ENCODE assay signal across 17 cellular contexts in genomic region chr15:99967841-99968371, GRCh38.
DNase-seq lines count a peak whose midpoint lies in the region; ATAC-seq and TF ChIP-seq lines count a peak whose summit lies in the region.
"Had no signal": no experiment of that assay in that cellular context is flagged by ENCODE, and none has a peak within 500 bp of the region (broad histone marks: within the 10 kb centered on the region; RNA-seq: fewer than 3 reads in every experiment).

No MANE protein-coding gene starts in this region.

- intact Hi-C loops in prostate gland (cut with DNase I) = no loop called here

- DNase-seq in HPDE6-E6E7 (ENCODE audit: extremely low spot score) (peak; percentile 90), NCI-H2081 treated with DMSO at 0.1 percent for 48 hours (lab: John Stamatoyannopoulos, UW) (peak; percentile 1), cerebellum (ENCODE audit: low spot score) (peak; percentile 10), prostate gland (ENCODE audit: low spot score) (peak; percentile 16)
- DNase-seq: activated gamma-delta T cell; H9; hippocampal formation; stimulated activated naive CD4-positive, alpha-beta T cell treated with Interleukin-2 at 50 U/mL for 16 hours; WERI-Rb-1 had no signal

- no peak for TF ChIP-seq EP300 in gastroesophageal sphincter (IDR thresholded peaks at IDR 0.05)

- H3K36me3 ChIP-seq in prostate gland (no peaks in the 10 kb centered on the region), gastroesophageal sphincter (peaks cover 0 to 3% of the 10 kb centered on the region in 2 donors)
- H3K36me3 ChIP-seq: ascending aorta; BLaER1 treated with 17β-estradiol and CSF1 and Interleukin-3, amounts not matched to agents 10 nM and 100 nM; WERI-Rb-1 had no signal

- ATAC-seq in GM19023 (IDR thresholded peaks at IDR 0.05; ENCODE audit: unreplicated experiment) (no peak), HG03342 (IDR thresholded peaks at IDR 0.05; ENCODE audit: unreplicated experiment) (no peak), gastroesophageal sphincter (no peak)
- ATAC-seq: K562 had no signal

- H3K4me3 ChIP-seq in prostate gland (no peak overlapping the region), gastroesophageal sphincter (no peak overlapping the region)
- H3K4me3 ChIP-seq: ascending aorta; BLaER1 treated with 17β-estradiol and CSF1 and Interleukin-3, amounts not matched to agents 10 nM and 100 nM; K562; SK-N-MC had no signal

- WGBS in prostate gland = 61% methylated on average over 11 of the region's 11 CpGs
- WGBS in gastroesophageal sphincter (ENCODE audit: low coverage in 1 of 2), 2 donors = 71 to 80% methylated on average over 1 to 4 of the region's 11 CpGs

- no peaks in the 10 kb centered on the region for H3K9me3 ChIP-seq in prostate gland
- no peaks in the 10 kb centered on the region for H3K9me3 ChIP-seq in gastroesophageal sphincter
- H3K9me3 ChIP-seq: ascending aorta had no signal

- TF ChIP-seq POLR2A in prostate gland (IDR thresholded peaks at IDR 0.05) (no peak), gastroesophageal sphincter (IDR thresholded peaks at IDR 0.05) (no peak)

- H3K27me3 ChIP-seq in prostate gland (replicated peaks; ENCODE audit: insufficient read depth) = no peaks in the 10 kb centered on the region
- no peaks in the 10 kb centered on the region for H3K27me3 ChIP-seq in gastroesophageal sphincter
- H3K27me3 ChIP-seq: ascending aorta; BLaER1 treated with 17β-estradiol and CSF1 and Interleukin-3, amounts not matched to agents 10 nM and 100 nM had no signal

- TF ChIP-seq CTCF in prostate gland (IDR thresholded peaks at IDR 0.05) (no peak), gastroesophageal sphincter (IDR thresholded peaks at IDR 0.05) (no peak)

- H3K4me1 ChIP-seq in prostate gland (replicated peaks) = no peaks in the 10 kb centered on the region
- H3K4me1 ChIP-seq in gastroesophageal sphincter = peaks cover 0 to 6% (median 0%) of the 10 kb centered on the region in 3 donors
- H3K4me1 ChIP-seq: ascending aorta; BLaER1 treated with 17β-estradiol and CSF1 and Interleukin-3, amounts not matched to agents 10 nM and 100 nM; parathyroid adenoma had no signal

- H3K27ac ChIP-seq in prostate gland (no peak overlapping the region), gastroesophageal sphincter (no peak overlapping the region)
- H3K27ac ChIP-seq: ascending aorta; BLaER1 treated with 17β-estradiol and CSF1 and Interleukin-3, amounts not matched to agents 10 nM and 100 nM; parathyroid adenoma; SK-N-MC; WERI-Rb-1 had no signal

Comparison
In these comparisons a context has a peak if more than half of its experiments do, and no peak if none do; other contexts are left out.
1. DNase-seq: peak in every context shown above with its lines; median percentile 90 in HPDE6-E6E7; 16 in prostate gland; 10 in cerebellum; 1 in NCI-H2081 treated with DMSO at 0.1 percent for 48 hours.